ENCODE assay signal across 22 cellular contexts in genomic region chr1:203346755-203347102, GRCh38. TPM values are rescaled to one million over a fixed set of nuclear protein-coding genes. Genes with fewer than 3 reads are reported as not detected.
"Had no signal": no experiment of that assay in that cellular context is flagged by ENCODE, and none has a peak within 500 bp of the region (broad histone marks: within the 10 kb centered on the region; RNA-seq: fewer than 3 reads in every experiment).

No MANE protein-coding gene starts in this region.

- H3K9me3 ChIP-seq: pancreas, sigmoid colon, testis, upper lobe of right lung had no signal

- H3K4me3 ChIP-seq: pancreas, sigmoid colon, testis, upper lobe of right lung had no signal

- ATAC-seq: activated CD4-positive, CD25-positive, alpha-beta regulatory T cell treated with anti-CD3 and anti-CD28 coated beads, Interleukin-2, amount 50 U/mL, for 24 hours; left ventricle myocardium superior; natural killer cell treated with Interleukin-12 subunit alpha and Interleukin-12 subunit beta and Interleukin-15 and Interleukin-18, amount 100 ng/mL, for 72 hours; pancreas; stimulated activated naive B cell treated with anti-CD40 and anti-IgM and Interleukin-4, amounts not matched to agents 10 μg/mL and 1 μg/mL and 100 μg/mL, for 72 hours; upper lobe of right lung had no signal

- DNase-seq: activated CD4-positive, alpha-beta memory T cell treated with anti-CD3 and anti-CD28 coated beads, Interleukin-2, amount 10 ng/mL, durations not matched to agents 7 days and 5 days; activated CD4-positive, alpha-beta T cell treated with anti-CD3 and anti-CD28 coated beads, Interleukin-2, amount 10 ng/mL, durations not matched to agents 24 days and 14 days; activated gamma-delta T cell; activated T-cell treated with anti-CD3 and anti-CD28 coated beads for 4 hours; anterior cingulate cortex; dermis blood vessel endothelial cell; effector CD8-positive, alpha-beta T cell; hippocampal formation; kidney glomerular epithelial cell; left ventricle myocardium superior; mammary epithelial cell; pancreas; sigmoid colon; stimulated activated CD4-positive, alpha-beta T cell treated with anti-CD3 and anti-CD28 coated beads, Interleukin-2, amount 100 ng/mL, for 48 hours; stimulated activated CD8-positive, alpha-beta memory T cell treated with anti-CD3 and anti-CD28 coated beads, Interleukin-4, amount 100 ng/mL, for 48 hours; stimulated activated naive B cell treated with anti-CD40 and anti-IgM and Interleukin-4, amounts not matched to agents 10 μg/mL and 1 μg/mL and 100 μg/mL, for 72 hours; testis; upper lobe of right lung had no signal

- H3K36me3 ChIP-seq: pancreas, sigmoid colon, upper lobe of right lung had no signal

- H3K27me3 ChIP-seq: pancreas, sigmoid colon, testis, upper lobe of right lung had no signal

- FAIRE-seq: pancreas had no signal

- H3K27ac ChIP-seq: pancreas, testis, VCaP had no signal

RNA-seq across cellular contexts. Expression of gene FMOD, which starts 4.2 kb away (rescaled TPM):
- total RNA-seq: natural killer cell treated with Interleukin-12 subunit alpha and Interleukin-12 subunit beta and Interleukin-15 and Interleukin-18, amount 100 ng/mL, for 72 hours; T-helper 2 cell treated with Interferon-gamma antibody and Interleukin-4, amounts not matched to agents 100 ng/mL and 5 ng/mL, for 36 hours had no signal
- polyA plus RNA-seq: mammary epithelial cell had no signal
